Comparison of ENCODE assay signal across 1 cellular context in the genomic region with DNA sequence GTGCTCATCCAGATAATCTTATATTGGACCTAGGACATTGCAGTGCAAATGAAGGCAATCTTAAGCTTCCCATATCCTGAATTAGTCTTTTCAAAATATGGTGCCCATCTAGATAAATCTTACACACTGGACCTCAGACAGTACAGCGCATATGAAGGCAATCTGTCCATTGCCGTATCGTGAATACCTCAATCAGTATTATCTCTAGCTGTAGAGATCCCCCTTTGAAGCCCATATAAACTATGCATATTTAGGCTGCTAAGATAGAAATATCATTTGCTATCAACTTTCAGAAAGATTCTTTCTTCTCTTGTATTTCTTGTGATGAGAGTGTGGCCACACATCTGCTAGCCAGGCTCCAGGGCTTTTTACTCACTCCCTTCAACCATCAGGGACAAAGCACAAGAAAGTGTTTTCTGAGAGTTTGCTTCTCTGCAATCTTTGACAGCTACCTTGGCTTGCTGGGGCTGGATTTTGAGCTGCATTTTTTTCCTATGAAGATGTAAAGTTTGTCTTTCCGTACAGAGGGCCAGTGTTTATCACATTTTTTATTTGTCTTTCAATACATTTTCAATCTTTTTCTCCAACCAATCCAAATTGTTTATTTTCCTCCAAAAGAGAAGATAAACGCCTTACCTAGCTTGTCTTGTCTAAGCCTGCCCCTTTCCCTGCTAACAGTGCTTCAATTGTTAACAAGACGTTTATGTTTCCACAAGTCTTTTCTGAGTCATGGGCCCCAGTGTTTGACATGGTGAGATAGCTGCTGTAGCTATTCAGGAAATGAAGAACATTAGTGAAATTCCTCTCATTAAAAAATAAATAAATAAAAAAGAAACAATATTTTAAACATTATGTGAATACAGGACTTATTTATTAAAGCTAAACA.
TF ChIP-seq lines count a peak whose summit lies in the region.

No MANE protein-coding gene starts in this region.

TF ChIP-seq in IMR-90, 13 proteins besides CTCF, POLR2A, EP300 and RAD21:
- no peak for TF ChIP-seq MAZ (IDR thresholded peaks at IDR 0.05; ENCODE audit: borderline replicate concordance, low read depth, low read length)
- 0 out of 2 replicates have a peak, but pooled peaks have one; percentile 33 for TF ChIP-seq FOS (IDR thresholded peaks at IDR 0.05; ENCODE audit: low read depth, low read length)
